In the genomic region with DNA sequence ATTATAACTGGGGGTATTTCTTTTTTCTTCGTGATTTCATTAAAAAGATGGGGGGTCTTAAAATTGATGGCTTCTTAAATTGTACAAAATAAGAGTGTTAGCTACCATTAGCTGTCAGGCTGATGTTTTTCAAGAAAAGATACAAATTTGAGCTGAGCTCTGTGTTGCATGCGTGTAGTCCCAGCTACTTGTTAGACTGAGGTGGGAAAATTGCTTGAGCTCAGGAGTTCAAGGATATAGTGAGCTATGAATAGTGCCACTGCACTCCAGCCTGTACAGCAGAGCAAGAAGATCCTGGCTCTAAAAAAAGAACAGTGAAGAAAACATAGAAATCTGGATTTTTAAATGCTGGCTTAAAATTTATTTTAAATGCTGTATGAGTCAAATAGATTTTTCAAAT, we compare ENCODE assay signal across 14 cellular contexts.
"Had no signal": no experiment of that assay in that cellular context is flagged by ENCODE, and none has a peak within 500 bp of the region (broad histone marks: within the 10 kb centered on the region; RNA-seq: fewer than 3 reads in every experiment).

No MANE protein-coding gene starts in this region.

- ATAC-seq: effector memory CD8-positive, alpha-beta T cell had no signal

- H3K36me3 Mint-ChIP-seq: naive B cell had no signal

- H3K27me3 Mint-ChIP-seq: dendritic cell treated with granulocyte-macrophage colony-stimulating factor and Interleukin-4, amounts not matched to agents 40 ng/mL and 50 ng/mL, for 4 days; effector memory CD8-positive, alpha-beta T cell; naive B cell; type B pancreatic cell had no signal

- H3K4me3 Mint-ChIP-seq: dendritic cell treated with granulocyte-macrophage colony-stimulating factor and Interleukin-4, amounts not matched to agents 40 ng/mL and 50 ng/mL, for 4 days; effector memory CD8-positive, alpha-beta T cell; immature natural killer cell; naive B cell; nephron; type B pancreatic cell had no signal

- H3K9me3 Mint-ChIP-seq: dendritic cell treated with granulocyte-macrophage colony-stimulating factor and Interleukin-4, amounts not matched to agents 40 ng/mL and 50 ng/mL, for 4 days; effector memory CD8-positive, alpha-beta T cell; immature natural killer cell; naive B cell had no signal

- DNase-seq: effector memory CD8-positive, alpha-beta T cell; glutamatergic neuron; immature natural killer cell; mesendoderm; naive B cell; small intestine; stimulated activated CD4-positive, alpha-beta T cell treated with anti-CD3 and anti-CD28 coated beads, Interleukin-12 subunit alpha, Interleukin-12 subunit beta, amount 100 ng/mL, for 4 hours; stimulated activated naive CD4-positive, alpha-beta T cell; stomach; substantia nigra; thyroid gland had no signal

- H3K27ac Mint-ChIP-seq: dendritic cell treated with granulocyte-macrophage colony-stimulating factor and Interleukin-4, amounts not matched to agents 40 ng/mL and 50 ng/mL, for 4 days; nephron; type B pancreatic cell had no signal
